In genomic region chr5:180804129-180804601, GRCh38 we compare ENCODE assay signal across 8 cellular contexts. TPM values are rescaled to one million over a fixed set of nuclear protein-coding genes. Genes with fewer than 3 reads are reported as not detected.
DNase-seq lines count a peak whose midpoint lies in the region; ATAC-seq, FAIRE-seq and TF ChIP-seq lines count a peak whose summit lies in the region.

No MANE protein-coding gene starts in this region.

- intact Hi-C loops in tibial artery (cut with DNase I; ENCODE audit: low total_unique reads) = loop anchor here (10.0 kb wide), 2 partner anchors 381 to 1249 kb away; partner anchors contain the start of gene RUFY1

- no peaks in the 10 kb centered on the region for H3K27me3 Mint-ChIP-seq in activated CD8-positive, alpha-beta memory T cell treated with anti-CD3 and anti-CD28 coated beads, Interleukin-2, amount 10 ng/mL, durations not matched to agents 7 days and 5 days
- H3K27me3 Mint-ChIP-seq in activated T-cell treated with anti-CD3 and anti-CD28 coated beads, Interleukin-2, amount 50 U/mL, for 4 hours (ENCODE audit: low read depth) = no peaks in the 10 kb centered on the region

- peaks cover 21 to 89% (median 80%) of the 10 kb centered on the region in 4 donors for H3K4me1 ChIP-seq in liver (ENCODE audit: control insufficient read depth in 4 of 4, insufficient read depth in 4 of 4, low read length in 3 of 4)
- H3K4me1 ChIP-seq in tibial artery = peaks cover 0 to 90% (median 76%) of the 10 kb centered on the region in 4 donors

- peak overlapping the region; percentile 78 for H3K4me3 Mint-ChIP-seq in activated CD8-positive, alpha-beta memory T cell treated with anti-CD3 and anti-CD28 coated beads, Interleukin-2, amount 10 ng/mL, durations not matched to agents 7 days and 5 days
- H3K4me3 Mint-ChIP-seq in activated T-cell treated with anti-CD3 and anti-CD28 coated beads, Interleukin-2, amount 50 U/mL, for 4 hours = peak overlapping the region; percentile 89

- H3K27me3 ChIP-seq in liver (ENCODE audit: control insufficient read depth in 4 of 4, insufficient read depth in 4 of 4, low read length in 3 of 4) (no peaks in the 10 kb centered on the region), tibial artery (no peaks in the 10 kb centered on the region)

- peak; percentile 67 for DNase-seq in activated CD8-positive, alpha-beta memory T cell treated with anti-CD3 and anti-CD28 coated beads, Interleukin-2, amount 10 ng/mL, durations not matched to agents 7 days and 5 days
- DNase-seq in activated CD8-positive, alpha-beta memory T cell treated with anti-CD3 and anti-CD28 coated beads for 24 hours = no peak
- no peak for DNase-seq in activated T-cell treated with anti-CD3 and anti-CD28 coated beads, Interleukin-2, amount 50 U/mL, for 4 hours
- peak in 1 of 2 donors; percentile 64 for DNase-seq in tibial artery
- DNase-seq in COLO829 (ENCODE audit: low spot score) = no peak
- DNase-seq in kidney glomerular epithelial cell (lab: John Stamatoyannopoulos, UW) = no peak
- no peak for DNase-seq in H54 (ENCODE audit: insufficient read length, low spot score)

- H3K4me3 ChIP-seq in liver (ENCODE audit: low read depth in 1 of 3, low read length in 3 of 3) (no peak overlapping the region), tibial artery (peak overlapping the region; percentile 86 to 98)

- H3K9me3 ChIP-seq in liver (ENCODE audit: control insufficient read depth in 4 of 4, low read length in 3 of 4) (no peaks in the 10 kb centered on the region), tibial artery (no peaks in the 10 kb centered on the region)

- no peak for TF ChIP-seq POLR2A in H54 (IDR thresholded peaks at IDR 0.05; ENCODE audit: low read depth, low read length)

- peaks cover 57% of the 10 kb centered on the region for H3K36me3 Mint-ChIP-seq in activated CD8-positive, alpha-beta memory T cell treated with anti-CD3 and anti-CD28 coated beads, Interleukin-2, amount 10 ng/mL, durations not matched to agents 7 days and 5 days
- peaks cover 12% of the 10 kb centered on the region for H3K36me3 Mint-ChIP-seq in activated T-cell treated with anti-CD3 and anti-CD28 coated beads, Interleukin-2, amount 50 U/mL, for 4 hours (ENCODE audit: insufficient read depth)

- peaks cover 76% of the 10 kb centered on the region for H3K4me1 Mint-ChIP-seq in activated CD8-positive, alpha-beta memory T cell treated with anti-CD3 and anti-CD28 coated beads, Interleukin-2, amount 10 ng/mL, durations not matched to agents 7 days and 5 days
- H3K4me1 Mint-ChIP-seq in activated T-cell treated with anti-CD3 and anti-CD28 coated beads, Interleukin-2, amount 50 U/mL, for 4 hours (ENCODE audit: low read depth) = peaks cover 85% of the 10 kb centered on the region

- no peaks in the 10 kb centered on the region for H3K9me3 Mint-ChIP-seq in activated CD8-positive, alpha-beta memory T cell treated with anti-CD3 and anti-CD28 coated beads, Interleukin-2, amount 10 ng/mL, durations not matched to agents 7 days and 5 days (ENCODE audit: low read depth)
- H3K9me3 Mint-ChIP-seq in activated T-cell treated with anti-CD3 and anti-CD28 coated beads, Interleukin-2, amount 50 U/mL, for 4 hours = no peaks in the 10 kb centered on the region

- TF ChIP-seq RAD21 in liver (IDR thresholded peaks at IDR 0.05) = no peak

- CTCF ChIA-PET in activated CD8-positive, alpha-beta memory T cell treated with anti-CD3 and anti-CD28 coated beads, Interleukin-2, amount 10 ng/mL, durations not matched to agents 7 days and 5 days (lab: Charles Lee) = interaction anchor here (1.0 to 2.9 kb wide), 4 partner anchors 10 to 56 kb away, joined by 3 to 16 read pairs (median 6); partner anchors contain the start of gene ZFP62

- H3K27ac ChIP-seq in liver (ENCODE audit: low read depth in 1 of 2, low read length in 2 of 2) = peak overlapping the region; percentile 87 to 96
- peak overlapping the region; percentile 92 to 97 for H3K27ac ChIP-seq in tibial artery

- peak overlapping the region; percentile 100 for H3K27ac Mint-ChIP-seq in activated CD8-positive, alpha-beta memory T cell treated with anti-CD3 and anti-CD28 coated beads, Interleukin-2, amount 10 ng/mL, durations not matched to agents 7 days and 5 days

- FAIRE-seq in H54 (lab: Jason Lieb, UNC) = no peak

- no peak overlapping the region for H3K9ac ChIP-seq in liver (ENCODE audit: low read depth in 1 of 2, low read length in 2 of 2)

- TF ChIP-seq CTCF in liver (IDR thresholded peaks at IDR 0.05; ENCODE audit: low read depth, low read length, missing input control) (no peak), tibial artery (IDR thresholded peaks at IDR 0.05) (no peak)

- WGBS in liver = 75% methylated on average over 22 of the region's 22 CpGs

- peak; percentile 18 for ATAC-seq in activated CD8-positive, alpha-beta memory T cell treated with anti-CD3 and anti-CD28 coated beads, Interleukin-2, amount 10 ng/mL, durations not matched to agents 7 days and 5 days
- peak; percentile 3 to 4 for ATAC-seq in activated T-cell treated with anti-CD3 and anti-CD28 coated beads, Interleukin-2, amount 50 U/mL, for 4 hours

- peaks cover 0 to 1% (median 0%) of the 10 kb centered on the region in 4 donors for H3K36me3 ChIP-seq in liver (ENCODE audit: control insufficient read depth in 4 of 4, insufficient read depth in 3 of 4, low read depth in 1 of 4, low read length in 3 of 4)
- H3K36me3 ChIP-seq in tibial artery = peaks cover 0 to 10% (median 0%) of the 10 kb centered on the region in 3 donors

TF ChIP-seq in liver, 16 proteins besides CTCF, POLR2A, EP300 and RAD21:
- TF ChIP-seq SP1 (IDR thresholded peaks at IDR 0.05) (no peak), REST (IDR thresholded peaks at IDR 0.05) (no peak), YY1 (IDR thresholded peaks at IDR 0.05) (no peak)

RNA-seq across cellular contexts. Expression of gene MGAT1, which starts 1.6 kb away (rescaled TPM):
- 100 to 1,000 TPM; 141 to 142 TPM for total RNA-seq in activated CD8-positive, alpha-beta memory T cell treated with anti-CD3 and anti-CD28 coated beads, Interleukin-2, amount 10 ng/mL, durations not matched to agents 7 days and 5 days
- total RNA-seq in activated T-cell treated with anti-CD3 and anti-CD28 coated beads, Interleukin-2, amount 50 U/mL, for 4 hours = 10 to 100 TPM; 76.8 to 89.3 (median 85.0) TPM
- 100 to 1,000 TPM in 1 of 2 donors, 10 to 100 TPM in 1; 73.6 to 122 TPM for total RNA-seq in liver
- polyA plus RNA-seq in liver = 100 to 1,000 TPM in 1 of 2 donors, 10 to 100 TPM in 1; 73.0 to 125 TPM

RNA-seq across cellular contexts. Expression of gene ZFP62, which starts 56.9 kb away (rescaled TPM):
- total RNA-seq in activated CD8-positive, alpha-beta memory T cell treated with anti-CD3 and anti-CD28 coated beads, Interleukin-2, amount 10 ng/mL, durations not matched to agents 7 days and 5 days = 10 to 100 TPM; 23.2 to 25.2 TPM
- total RNA-seq in activated T-cell treated with anti-CD3 and anti-CD28 coated beads, Interleukin-2, amount 50 U/mL, for 4 hours = 10 to 100 TPM; 20.6 to 23.0 (median 22.4) TPM
- total RNA-seq in liver = 1 to 10 TPM; 7.9 to 8.8 TPM
- polyA plus RNA-seq in liver = 1 to 10 TPM; 3.4 to 3.5 TPM

Comparison
In these comparisons a context has a peak if more than half of its experiments do, and no peak if none do; other contexts are left out.
1. H3K4me3 ChIP-seq: peak in tibial artery (2 of 2); none in liver (0 of 3).